ENCODE assay signal across 8 cellular contexts in genomic region chr1:232630047-232630893, GRCh38. TPM values are rescaled to one million over a fixed set of nuclear protein-coding genes. Genes with fewer than 3 reads are reported as not detected.
DNase-seq lines count a peak whose midpoint lies in the region; ATAC-seq, FAIRE-seq and TF ChIP-seq lines count a peak whose summit lies in the region.

A gene with protein sequence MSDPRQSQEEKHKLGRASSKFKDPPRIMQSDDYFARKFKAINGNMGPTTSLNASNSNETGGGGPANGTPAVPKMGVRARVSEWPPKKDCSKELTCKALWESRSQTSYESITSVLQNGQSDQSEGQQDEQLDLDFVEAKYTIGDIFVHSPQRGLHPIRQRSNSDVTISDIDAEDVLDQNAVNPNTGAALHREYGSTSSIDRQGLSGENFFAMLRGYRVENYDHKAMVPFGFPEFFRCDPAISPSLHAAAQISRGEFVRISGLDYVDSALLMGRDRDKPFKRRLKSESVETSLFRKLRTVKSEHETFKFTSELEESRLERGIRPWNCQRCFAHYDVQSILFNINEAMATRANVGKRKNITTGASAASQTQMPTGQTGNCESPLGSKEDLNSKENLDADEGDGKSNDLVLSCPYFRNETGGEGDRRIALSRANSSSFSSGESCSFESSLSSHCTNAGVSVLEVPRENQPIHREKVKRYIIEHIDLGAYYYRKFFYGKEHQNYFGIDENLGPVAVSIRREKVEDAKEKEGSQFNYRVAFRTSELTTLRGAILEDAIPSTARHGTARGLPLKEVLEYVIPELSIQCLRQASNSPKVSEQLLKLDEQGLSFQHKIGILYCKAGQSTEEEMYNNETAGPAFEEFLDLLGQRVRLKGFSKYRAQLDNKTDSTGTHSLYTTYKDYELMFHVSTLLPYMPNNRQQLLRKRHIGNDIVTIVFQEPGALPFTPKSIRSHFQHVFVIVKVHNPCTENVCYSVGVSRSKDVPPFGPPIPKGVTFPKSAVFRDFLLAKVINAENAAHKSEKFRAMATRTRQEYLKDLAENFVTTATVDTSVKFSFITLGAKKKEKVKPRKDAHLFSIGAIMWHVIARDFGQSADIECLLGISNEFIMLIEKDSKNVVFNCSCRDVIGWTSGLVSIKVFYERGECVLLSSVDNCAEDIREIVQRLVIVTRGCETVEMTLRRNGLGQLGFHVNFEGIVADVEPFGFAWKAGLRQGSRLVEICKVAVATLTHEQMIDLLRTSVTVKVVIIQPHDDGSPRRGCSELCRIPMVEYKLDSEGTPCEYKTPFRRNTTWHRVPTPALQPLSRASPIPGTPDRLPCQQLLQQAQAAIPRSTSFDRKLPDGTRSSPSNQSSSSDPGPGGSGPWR (N-terminal part only) (minus strand): TSS chr1:232630133. CDS start chr1:232515339, 114,794 bp downstream.

- H2BK5ac ChIP-seq in H1 (ENCODE audit: low read depth, low read length): no peak within 1 kb of the TSS
- no peak within 1 kb of the TSS for H2BK5ac ChIP-seq in mesendoderm (ENCODE audit: low read length)

- H3K36me3 ChIP-seq in H1 (ENCODE audit: control insufficient read depth in 2 of 4, insufficient read depth in 4 of 4, low read length in 3 of 4) (no peaks in the 10 kb centered on the region; a peak in 1 of 8 replicates), mesendoderm (ENCODE audit: control insufficient read depth, insufficient read depth, low read length) (no peaks in the 10 kb centered on the region)

- H3K9me3 ChIP-seq in H1 (ENCODE audit: insufficient read depth in 2 of 2, low read depth in 1 of 2, low read length in 1 of 2): no peaks in the 10 kb centered on the region

- H2BK15ac ChIP-seq in H1 (ENCODE audit: low read length) (no peak within 1 kb of the TSS), mesendoderm (replicated peaks; ENCODE audit: low read depth) (no peak within 1 kb of the TSS)

- H3K4me1 ChIP-seq in H1 (replicated peaks in 1 of 4; ENCODE audit: control insufficient read depth in 3 of 4, insufficient read depth in 4 of 4, low read length in 3 of 4) (peaks cover 0 to 5% (median 2%) of the 10 kb centered on the region in 4 experiments; a peak in 5 of 7 replicates), mesendoderm (ENCODE audit: control insufficient read depth, low read depth, low read length) (peaks cover 10% of the 10 kb centered on the region)

- H2AK5ac ChIP-seq in H1 (ENCODE audit: low read depth, low read length): no peak within 1 kb of the TSS
- H2AK5ac ChIP-seq in mesendoderm (ENCODE audit: low read length): no peak within 1 kb of the TSS

- CTCF ChIA-PET in activated CD8-positive, alpha-beta memory T cell treated with anti-CD3 and anti-CD28 coated beads for 36 hours (lab: Charles Lee): interaction anchor here (0.7 to 2.0 kb wide), 2 partner anchors 51 to 247 kb away, joined by 3 to 6 read pairs; no protein-coding TSS in a partner anchor
- CTCF ChIA-PET in H1 (lab: Charles Lee; ENCODE audit: partially characterized antibody): interaction anchor here (0.7 to 1.6 kb wide), 7 partner anchors 9 to 394 kb away, joined by 3 to 5 read pairs (median 3); no protein-coding TSS in a partner anchor

- FAIRE-seq in H1 (lab: Jason Lieb, UNC): no peak

- peak within 1 kb of the TSS; percentile 81 for H4K8ac ChIP-seq in H1 (ENCODE audit: extremely low read depth, insufficient read depth, low read length)
- peak within 1 kb of the TSS; percentile 41 for H4K8ac ChIP-seq in mesendoderm (ENCODE audit: low read depth, low read length)

- H3K79me2 ChIP-seq in H1 (ENCODE audit: control insufficient read depth in 1 of 2, insufficient read depth in 2 of 2, low read length in 2 of 2) (peaks cover 0 to 7% of the 10 kb centered on the region in 2 experiments; a peak in 1 of 4 replicates), mesendoderm (ENCODE audit: control insufficient read depth, insufficient read depth, low read length) (peaks cover 41% of the 10 kb centered on the region)

- no peak for TF ChIP-seq POLR2A in H1 (IDR thresholded peaks at IDR 0.05; ENCODE audit: control extremely low read depth in 1 of 2, low read depth in 2 of 2, low read length in 2 of 2)

- POLR2A ChIA-PET in activated CD8-positive, alpha-beta memory T cell treated with anti-CD3 and anti-CD28 coated beads for 36 hours (lab: Charles Lee): no interaction called here
- POLR2A ChIA-PET in H1 (lab: Charles Lee; ENCODE audit: partially characterized antibody): no interaction called here

- H3K14ac ChIP-seq in H1 (ENCODE audit: insufficient read length): no peak within 1 kb of the TSS

- no peaks in the 10 kb centered on the region for H3K79me1 ChIP-seq in H1 (ENCODE audit: low read depth, low read length)
- H3K79me1 ChIP-seq in mesendoderm (ENCODE audit: low read length): peaks cover 1% of the 10 kb centered on the region

- H3K18ac ChIP-seq in H1 (ENCODE audit: extremely low read depth, low read length) (no peak within 1 kb of the TSS; the same call in 1 of the 2 replicates), mesendoderm (ENCODE audit: low read length) (peak within 1 kb of the TSS; percentile 28)

- H3K27ac ChIP-seq in H1 (ENCODE audit: low read depth, low read length): no peak within 1 kb of the TSS
- H3K27ac ChIP-seq in mesendoderm (ENCODE audit: low read depth, low read length): peak within 1 kb of the TSS; percentile 65

- WGBS in H1 (ENCODE audit: extremely low coverage in 1 of 2, insufficient coverage in 1 of 2, insufficient read length in 1 of 2, insufficient replicate concordance in 2 of 2, low coverage in 1 of 2, low lambda C conversion rate in 2 of 2, missing lambda C conversion rate in 1 of 2), 2 experiments: 6% methylated on average over 49 of the region's 98 CpGs; no CpG with 5 or more reads in 1 of the 2 experiments
- no CpG with 5 or more reads among the region's 98 CpGs for WGBS in mesendoderm (ENCODE audit: extremely low coverage, insufficient coverage, low lambda C conversion rate)

- no peak within 1 kb of the TSS for H2AFZ ChIP-seq in H1 (ENCODE audit: low read length)

- H3K4me3 ChIP-seq in H1 (ENCODE audit: extremely low read depth in 1 of 4, insufficient read depth in 2 of 4, low read depth in 3 of 4, low read length in 4 of 4) (peak within 1 kb of the TSS; percentile 62 to 75 (median 70)), mesendoderm (ENCODE audit: low read length) (peak within 1 kb of the TSS; percentile 84)

- H3K27me3 ChIP-seq in H1 (replicated peaks in 1 of 4; ENCODE audit: control insufficient read depth in 3 of 4, extremely low read depth in 1 of 4, insufficient read depth in 3 of 4, low read length in 3 of 4): peaks cover 5 to 29% (median 14%) of the 10 kb centered on the region in 4 experiments; a peak in 6 of 7 replicates
- no peaks in the 10 kb centered on the region for H3K27me3 ChIP-seq in mesendoderm (ENCODE audit: insufficient read depth, low read length, poor library complexity)

- no peak within 1 kb of the TSS for H2BK20ac ChIP-seq in H1 (ENCODE audit: low read length)

- H3K9ac ChIP-seq in H1 (replicated peaks in 1 of 4; ENCODE audit: extremely low read depth in 1 of 4, low read depth in 3 of 4, low read length in 3 of 4) (peak within 1 kb of the TSS in 1 of 4 experiments; percentile 79; a peak in 3 of 7 replicates), mesendoderm (ENCODE audit: low read length) (peak within 1 kb of the TSS; percentile 82)

- H4K91ac ChIP-seq in H1 (replicated peaks; ENCODE audit: insufficient read length, low read length): no peak within 1 kb of the TSS

- H3K56ac ChIP-seq in H1 (replicated peaks; ENCODE audit: insufficient read length, low read depth, low read length) (no peak within 1 kb of the TSS), mesendoderm (ENCODE audit: low read length) (peak within 1 kb of the TSS; percentile 90)

- DNase-seq in C1 segment of cervical spinal cord (lab: John Stamatoyannopoulos, UW) (peak; percentile 57 to 97 (median 92)), NCI-H748 treated with DMSO at 0.1 percent for 48 hours (lab: John Stamatoyannopoulos, UW) (peak; percentile 81), H1 (ENCODE audit: low read depth in 1 of 2, low spot score in 2 of 2) (peak; percentile 77 to 98), mesendoderm (peak; percentile 96)
- peak; percentile 69 for DNase-seq in stimulated activated CD8-positive, alpha-beta memory T cell treated with anti-CD3 and anti-CD28 coated beads, Interleukin-12 subunit alpha, Interleukin-12 subunit beta, amount 100 ng/mL, for 24 hours (ENCODE audit: extremely low read depth)

- no peak within 1 kb of the TSS for H2BK12ac ChIP-seq in H1 (ENCODE audit: low read depth, low read length)

- no peak within 1 kb of the TSS for H4K5ac ChIP-seq in H1 (ENCODE audit: insufficient read length, low read depth, low read length)
- no peak within 1 kb of the TSS for H4K5ac ChIP-seq in mesendoderm (ENCODE audit: low read length)

- H3K23ac ChIP-seq in H1 (ENCODE audit: insufficient read length) (no peak within 1 kb of the TSS), mesendoderm (ENCODE audit: low read length) (peak within 1 kb of the TSS; percentile 95)

- no peak within 1 kb of the TSS for H2BK120ac ChIP-seq in H1 (replicated peaks; ENCODE audit: low read depth, low read length)
- H2BK120ac ChIP-seq in mesendoderm (ENCODE audit: low read depth, low read length): no peak within 1 kb of the TSS

- peaks cover 0 to 5% of the 10 kb centered on the region in 2 experiments for H4K20me1 ChIP-seq in H1 (replicated peaks in 1 of 2; ENCODE audit: control insufficient read depth in 1 of 2, insufficient read depth in 2 of 2, low read length in 2 of 2)

- peak within 1 kb of the TSS; percentile 38 to 91 for H3K4me2 ChIP-seq in H1 (ENCODE audit: insufficient read depth in 1 of 2, low read depth in 2 of 2, low read length in 2 of 2)
- H3K4me2 ChIP-seq in mesendoderm (ENCODE audit: low read length): peak within 1 kb of the TSS; percentile 76

- H3K4ac ChIP-seq in H1 (replicated peaks; ENCODE audit: insufficient read length, low read depth, low read length) (no peak within 1 kb of the TSS), mesendoderm (ENCODE audit: low read depth, low read length) (peak within 1 kb of the TSS; percentile 93)

- peak; percentile 70 to 73 for TF ChIP-seq RAD21 in H1 (IDR thresholded peaks at IDR 0.05 in 1 of 2, conservative IDR thresholded peaks at IDR 0.05 in 1 of 2; ENCODE audit: low read depth in 2 of 2, low read length in 2 of 2)

- peaks cover 5% of the 10 kb centered on the region; the same call in 1 of the 2 replicates for H3K23me2 ChIP-seq in H1 (ENCODE audit: low read depth, low read length)

- peak; percentile 95 for ATAC-seq in GM19438 (IDR thresholded peaks at IDR 0.05; ENCODE audit: low read depth, unreplicated experiment)
- peak; percentile 96 for ATAC-seq in HG03565 (IDR thresholded peaks at IDR 0.05; ENCODE audit: unreplicated experiment)

- peak; percentile 53 to 68 (median 63) for TF ChIP-seq CTCF in H1 (IDR thresholded peaks at IDR 0.05; ENCODE audit: control extremely low read depth in 1 of 3, insufficient read depth in 1 of 3, low read depth in 1 of 3, low read length in 3 of 3)

- TF ChIP-seq EP300 in H1 (IDR thresholded peaks at IDR 0.05; ENCODE audit: borderline replicate concordance in 1 of 2, low read depth in 2 of 2, low read length in 2 of 2): no peak

RNA-seq across cellular contexts. Expression of the gene that starts here (rescaled TPM):
- 10 to 100 TPM; 10.1 to 10.7 TPM for total RNA-seq in activated CD8-positive, alpha-beta memory T cell treated with anti-CD3 and anti-CD28 coated beads for 36 hours
- 12.0 and 13.2 TPM in 2 replicates for total RNA-seq in H1 (2021; fragmentation: NEBNext Ultra II Directional; extraction: Animal tissue kit (Norgen Biotek cat#: 25700))
- 7.7 and 11.5 TPM in 2 replicates for polyA plus RNA-seq in H1 (2011; rRNA removed)
- polyA plus RNA-seq in H1 (2011; cell fraction: cytosol; rRNA removed): 9.8 TPM
- 19.7 TPM for polyA plus RNA-seq in H1 (2011; cell fraction: nucleus; rRNA removed)
- polyA plus RNA-seq in H1 (2012, experiment 1 of 2): 7.1 to 9.0 TPM (median 7.9 TPM) in 4 replicates
- polyA plus RNA-seq in H1 (2012, experiment 2 of 2): 0.62 TPM
- 4.2 TPM for polyA plus RNA-seq in H1 (2013, experiment 1 of 2)
- 4.0 TPM for polyA plus RNA-seq in H1 (2013, experiment 2 of 2)
- polyA minus RNA-seq in H1 (2011; rRNA and poly(A)+ RNA removed): 13.6 and 18.9 TPM in 2 replicates
- polyA minus RNA-seq in H1 (2011; cell fraction: cytosol; rRNA and poly(A)+ RNA removed): 9.7 TPM
- 29.5 TPM for polyA minus RNA-seq in H1 (2011; cell fraction: nucleus; rRNA and poly(A)+ RNA removed)
- polyA plus RNA-seq in mesendoderm (2013, experiment 1 of 2): 31.7 TPM
- polyA plus RNA-seq in mesendoderm (2013, experiment 2 of 2): 33.6 TPM
